In the genomic region with DNA sequence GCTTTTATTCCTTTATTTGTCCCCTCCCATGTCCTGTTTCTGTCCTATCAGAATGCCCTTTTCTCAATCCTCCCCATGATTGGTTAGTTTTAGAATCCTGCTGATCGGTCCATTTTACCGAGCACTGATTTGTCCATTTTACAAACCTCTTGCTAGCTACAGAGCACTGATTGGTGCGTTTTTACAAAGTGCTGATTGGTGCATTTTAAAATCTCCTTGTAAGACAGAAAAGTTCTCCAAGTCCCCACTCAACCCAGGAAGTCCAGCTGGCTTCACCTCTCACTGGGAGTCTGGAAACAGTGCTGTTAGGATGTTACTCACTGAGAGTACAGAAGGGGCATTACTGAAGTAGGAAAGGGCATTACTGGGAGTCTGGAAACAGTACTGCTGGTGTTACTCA, we compare ENCODE assay signal across 3 cellular contexts.
TF ChIP-seq lines count a peak whose summit lies in the region.

No MANE protein-coding gene starts in this region.

TF ChIP-seq in A549, 52 proteins besides CTCF, POLR2A, EP300 and RAD21:
- peak; percentile 57 for TF ChIP-seq MAFK (IDR thresholded peaks at IDR 0.05; ENCODE audit: partially characterized antibody)

TF ChIP-seq in IMR-90, 13 proteins besides CTCF, POLR2A, EP300 and RAD21:
- TF ChIP-seq MAFK (IDR thresholded peaks at IDR 0.05; ENCODE audit: low read depth, low read length) = 0 out of 2 replicates have a peak, but pooled peaks have one; percentile 3

TF ChIP-seq in HepG2, 621 proteins besides CTCF, POLR2A, EP300 and RAD21:
- peak; percentile 44 to 77; a peak in 3 of 4 replicates for TF ChIP-seq MAFK (conservative IDR thresholded peaks at IDR 0.05 in 1 of 2, IDR thresholded peaks at IDR 0.05 in 1 of 2; ENCODE audit: low read length in 2 of 2)
